ENCODE assay signal across 8 cellular contexts in the genomic region with DNA sequence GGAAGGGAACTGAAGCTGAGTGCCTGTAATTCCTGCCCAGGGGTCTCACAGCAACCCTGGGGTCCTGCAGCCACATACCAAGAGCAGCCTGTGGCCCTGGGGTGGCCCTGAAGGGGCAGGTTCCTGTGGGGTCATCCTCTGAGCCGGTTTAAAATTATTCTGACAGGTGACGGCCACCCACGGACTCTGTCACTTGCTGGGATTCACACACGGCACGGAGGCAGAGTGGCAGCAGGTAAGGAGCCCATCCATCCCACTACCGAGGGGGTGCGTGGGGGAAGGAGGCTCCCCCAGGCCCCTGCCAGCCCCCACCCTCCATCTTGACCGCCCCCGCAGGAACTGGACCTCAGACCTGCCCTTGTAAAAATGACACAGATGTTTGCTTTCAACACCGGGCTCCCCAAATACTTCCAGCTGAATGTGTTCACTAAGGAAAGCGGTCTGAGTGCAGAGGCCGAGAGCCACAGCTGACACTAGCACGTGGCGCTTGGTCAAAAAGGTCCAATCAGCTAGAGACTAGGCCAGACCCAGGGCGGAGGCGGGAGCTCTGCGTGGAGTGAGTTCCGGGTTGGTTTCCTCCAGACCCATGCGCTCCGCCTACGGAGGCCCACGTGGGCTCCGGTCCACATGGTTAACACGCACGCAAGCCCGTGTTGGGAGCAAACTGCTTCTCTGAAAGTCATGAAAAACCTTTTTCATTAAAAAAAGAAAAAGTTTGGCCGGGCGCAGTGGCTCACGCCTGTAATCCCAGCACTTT. TPM values are rescaled to one million over a fixed set of nuclear protein-coding genes. Genes with fewer than 3 reads are reported as not detected.
A peak's percentile ranks its signal among the peaks of the same experiment; 100 is the strongest.
DNase-seq lines count a peak whose midpoint lies in the region; ATAC-seq lines count a peak whose summit lies in the region.

No MANE protein-coding gene starts in this region.

- WGBS in mesodermal cell (ENCODE audit: insufficient coverage in 2 of 2), 2 experiments = 81 to 84% methylated on average over 23 to 27 of the region's 29 CpGs

- ATAC-seq in GM19372 (IDR thresholded peaks at IDR 0.05; ENCODE audit: low read depth, unreplicated experiment) (peak; percentile 81), GM19023 (IDR thresholded peaks at IDR 0.05; ENCODE audit: unreplicated experiment) (no peak), GM21529 (IDR thresholded peaks at IDR 0.05; ENCODE audit: unreplicated experiment) (no peak)
- peak; percentile 85 for ATAC-seq in central memory CD8-positive, alpha-beta T cell (replicated peaks; ENCODE audit: extremely low read depth, poor library complexity, severe bottlenecking)

- peaks cover 8% of the 10 kb centered on the region for H3K4me1 ChIP-seq in mesodermal cell (ENCODE audit: control insufficient read depth, insufficient read depth, low read length, poor library complexity, severe bottlenecking)

- no peaks in the 10 kb centered on the region for H3K9me3 Mint-ChIP-seq in central memory CD8-positive, alpha-beta T cell

- H3K36me3 Mint-ChIP-seq in central memory CD8-positive, alpha-beta T cell (ENCODE audit: insufficient read depth) = peaks cover 3% of the 10 kb centered on the region

- H3K9me3 ChIP-seq in mesodermal cell (ENCODE audit: control insufficient read depth, low read length) = no peaks in the 10 kb centered on the region

- H3K27me3 Mint-ChIP-seq in central memory CD8-positive, alpha-beta T cell = no peaks in the 10 kb centered on the region

- peak overlapping the region; percentile 41 for H3K27ac ChIP-seq in mesodermal cell (ENCODE audit: low read depth, low read length, severe bottlenecking)

- no peak overlapping the region for H3K27ac Mint-ChIP-seq in central memory CD8-positive, alpha-beta T cell (ENCODE audit: low read depth)

- no peak overlapping the region for H3K4me3 ChIP-seq in mesodermal cell (ENCODE audit: extremely low read depth, insufficient read depth, low read length, poor library complexity, severe bottlenecking)

- H3K4me3 Mint-ChIP-seq in central memory CD8-positive, alpha-beta T cell = peak overlapping the region; percentile 63

- no peaks in the 10 kb centered on the region for H3K4me1 Mint-ChIP-seq in central memory CD8-positive, alpha-beta T cell

- H3K36me3 ChIP-seq in mesodermal cell (ENCODE audit: control insufficient read depth, insufficient read depth, low read length) = peaks cover 39% of the 10 kb centered on the region

- DNase-seq in T-helper 2 cell (peak in 3 of 5 experiments; percentile 24 to 67 (median 28)), NCI-H345 treated with DMSO at 0.1 percent for 48 hours (lab: John Stamatoyannopoulos, UW; ENCODE audit: unreplicated experiment) (no peak)
- DNase-seq in central memory CD8-positive, alpha-beta T cell (ENCODE audit: low spot score in 2 of 2) = peak in 1 of 2 donors; percentile 24
- DNase-seq in stimulated activated CD8-positive, alpha-beta memory T cell treated with anti-CD3 and anti-CD28 coated beads, Interleukin-7, amount 100 ng/mL, for 4 hours (ENCODE audit: low read depth in 2 of 2) = peak; percentile 46 to 59

RNA-seq across cellular contexts. Expression of a gene that starts 10.0 kb away (rescaled TPM):
- polyA plus RNA-seq in mesodermal cell (2013, experiment 1 of 2) = 27.9 TPM
- polyA plus RNA-seq in mesodermal cell (2013, experiment 2 of 2) = 25.8 TPM

RNA-seq across cellular contexts. Expression of a gene that starts 10.8 kb away (rescaled TPM):
- polyA plus RNA-seq in mesodermal cell (2013, experiment 1 of 2) = 72.4 TPM
- polyA plus RNA-seq in mesodermal cell (2013, experiment 2 of 2) = 61.0 TPM

RNA-seq across cellular contexts. Expression of a gene that starts 27.5 kb away (rescaled TPM):
- 13.0 TPM for polyA plus RNA-seq in mesodermal cell (2013, experiment 1 of 2)
- 11.5 TPM for polyA plus RNA-seq in mesodermal cell (2013, experiment 2 of 2)

RNA-seq across cellular contexts. Expression of a gene that starts 27.8 kb away (rescaled TPM):
- polyA plus RNA-seq in mesodermal cell (2013, experiment 1 of 2) = 23.9 TPM
- 19.0 TPM for polyA plus RNA-seq in mesodermal cell (2013, experiment 2 of 2)

Comparison
In these comparisons a context has a peak if more than half of its experiments do, and no peak if none do; other contexts are left out.
1. ATAC-seq: peak in GM19372 (single experiment) and central memory CD8-positive, alpha-beta T cell (single experiment); none in GM19023 (single experiment) and GM21529 (single experiment).